In genomic region chr4:62601737-62602136, GRCh38 we compare ENCODE assay signal across 18 cellular contexts.
"Had no signal": no experiment of that assay in that cellular context is flagged by ENCODE, and none has a peak within 500 bp of the region (broad histone marks: within the 10 kb centered on the region; RNA-seq: fewer than 3 reads in every experiment).

No MANE protein-coding gene starts in this region.

- DNase-seq: activated B cell treated with CpG ODN at 0.5 μM for 24 hours; activated CD4-positive, alpha-beta memory T cell treated with anti-CD3 and anti-CD28 coated beads for 36 hours; activated CD4-positive, alpha-beta T cell treated with anti-CD3 and anti-CD28 coated beads for 4 hours; activated T-cell treated with anti-CD3 and anti-CD28 coated beads for 4 hours; central memory CD4-positive, alpha-beta T cell; colonic mucosa; heart left ventricle; kidney; left lung; midbrain; stimulated activated CD4-positive, alpha-beta T cell treated with anti-CD3 and anti-CD28 coated beads, Interleukin-2, amount 100 ng/mL, for 24 hours; stimulated activated naive CD8-positive, alpha-beta T cell treated with anti-CD3 and anti-CD28 coated beads, Interleukin-15, Interleukin-2, amounts not matched to agents 100 U/mL and 50 U/mL, for 24 hours had no signal

- H3K36me3 Mint-ChIP-seq: activated CD4-positive, alpha-beta memory T cell treated with anti-CD3 and anti-CD28 coated beads for 36 hours; activated naive CD8-positive, alpha-beta T cell; brain had no signal

- H3K4me3 Mint-ChIP-seq: activated B cell treated with CpG ODN at 0.5 μM for 24 hours; activated CD4-positive, alpha-beta memory T cell treated with anti-CD3 and anti-CD28 coated beads for 36 hours; activated naive CD8-positive, alpha-beta T cell; activated T-helper 1 cell treated with anti-CD3 and anti-CD28 coated beads, Interleukin-12 subunit alpha, Interleukin-12 subunit beta, Interleukin-2, Interleukin-4 antibody, amounts not matched to agents 30 ng/mL and 10 ng/mL and 1 ng/mL, durations not matched to agents 14 hours and 24 hours and 36 hours; brain; nephron had no signal

- H3K27ac Mint-ChIP-seq: activated B cell treated with CpG ODN at 0.5 μM for 24 hours; activated CD4-positive, alpha-beta memory T cell treated with anti-CD3 and anti-CD28 coated beads for 36 hours; activated naive CD8-positive, alpha-beta T cell; activated T-helper 1 cell treated with anti-CD3 and anti-CD28 coated beads, Interleukin-12 subunit alpha, Interleukin-12 subunit beta, Interleukin-2, Interleukin-4 antibody, amounts not matched to agents 30 ng/mL and 10 ng/mL and 1 ng/mL, durations not matched to agents 14 hours and 24 hours and 36 hours; brain; nephron; progenitor cell of endocrine pancreas had no signal

- ATAC-seq: gastroesophageal sphincter; heart left ventricle; left lung; stimulated activated naive CD8-positive, alpha-beta T cell treated with anti-CD3 and anti-CD28 coated beads, Interleukin-15, Interleukin-2, amounts not matched to agents 100 U/mL and 50 U/mL, for 24 hours had no signal

- H3K4me1 Mint-ChIP-seq: activated B cell treated with CpG ODN at 0.5 μM for 24 hours, brain, nephron had no signal

- H3K27me3 Mint-ChIP-seq: activated B cell treated with CpG ODN at 0.5 μM for 24 hours; activated CD4-positive, alpha-beta memory T cell treated with anti-CD3 and anti-CD28 coated beads for 36 hours; activated naive CD8-positive, alpha-beta T cell; brain; progenitor cell of endocrine pancreas had no signal
